In genomic region chr14:22046063-22046462, GRCh38 we compare ENCODE assay signal across 1 cellular context.
TF ChIP-seq lines count a peak whose summit lies in the region.

No MANE protein-coding gene starts in this region.

TF ChIP-seq in H1, 55 proteins besides CTCF, POLR2A, EP300 and RAD21:
- TF ChIP-seq CHD7 (IDR thresholded peaks at IDR 0.05; ENCODE audit: insufficient replicate concordance, low read length) (no peak), SUZ12 (IDR thresholded peaks at IDR 0.05; ENCODE audit: low read length) (no peak)
- TF ChIP-seq, protein P1, sequence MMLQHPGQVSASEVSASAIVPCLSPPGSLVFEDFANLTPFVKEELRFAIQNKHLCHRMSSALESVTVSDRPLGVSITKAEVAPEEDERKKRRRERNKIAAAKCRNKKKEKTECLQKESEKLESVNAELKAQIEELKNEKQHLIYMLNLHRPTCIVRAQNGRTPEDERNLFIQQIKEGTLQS (IDR thresholded peaks at IDR 0.05; ENCODE audit: insufficient read depth, low read depth, low read length), result no peak
